Comparison of ENCODE assay signal across 1 cellular context in genomic region chr3:68876112-68876713, GRCh38.
TF ChIP-seq lines count a peak whose summit lies in the region.

No MANE protein-coding gene starts in this region.

TF ChIP-seq in GM23338, 12 proteins besides CTCF, POLR2A, EP300 and RAD21 (continued from another document):
- TF ChIP-seq REST (IDR thresholded peaks at IDR 0.05; ENCODE audit: unreplicated experiment) (no peak), JUNB (IDR thresholded peaks at IDR 0.05; ENCODE audit: unreplicated experiment) (no peak), EZH2 (IDR thresholded peaks at IDR 0.05; ENCODE audit: low read depth, unreplicated experiment) (no peak), ETS1 (IDR thresholded peaks at IDR 0.05) (no peak), POLR2AphosphoS5 (IDR thresholded peaks at IDR 0.05; ENCODE audit: low read depth) (no peak)
